Comparison of ENCODE assay signal across 9 cellular contexts in the genomic region with DNA sequence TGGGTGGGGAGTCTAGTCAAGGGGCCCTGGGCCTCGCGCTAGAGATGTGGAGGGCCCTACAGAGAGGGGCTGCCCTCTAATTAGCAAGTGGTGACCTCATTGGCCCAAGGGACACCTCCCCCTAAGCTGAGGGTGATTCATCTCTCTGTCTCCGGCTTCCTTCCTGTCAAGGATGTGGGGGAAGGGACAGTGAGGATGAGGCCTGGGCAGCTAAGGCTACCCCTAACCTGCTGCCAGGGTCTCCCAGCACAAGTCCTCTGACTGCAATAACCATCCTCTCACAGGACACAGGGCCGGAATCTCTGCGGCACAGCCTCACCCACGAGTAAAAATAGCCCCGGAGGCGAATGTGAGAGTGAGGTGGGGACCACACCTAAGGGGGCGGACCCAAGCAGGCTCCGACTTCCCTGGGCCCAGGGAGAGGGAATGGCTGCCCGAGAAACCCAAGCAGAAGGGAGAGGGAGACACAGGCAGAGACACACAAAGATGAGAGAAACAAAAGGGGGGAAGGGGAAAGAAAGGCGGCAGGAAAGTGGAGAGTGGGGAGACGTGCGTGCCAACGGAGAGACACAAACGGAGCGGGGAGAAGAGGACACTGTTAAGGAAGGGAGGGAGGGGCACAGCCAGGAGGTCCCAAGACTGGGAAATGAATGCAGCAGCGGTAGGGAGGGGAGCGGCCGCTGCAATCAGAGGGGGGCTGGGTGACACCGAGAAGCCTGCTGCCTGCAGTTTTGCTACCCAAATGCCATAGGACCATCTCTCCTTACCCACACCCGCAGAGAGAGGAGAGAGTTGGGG. TPM values are rescaled to one million over a fixed set of nuclear protein-coding genes. Genes with fewer than 3 reads are reported as not detected.
DNase-seq lines count a peak whose midpoint lies in the region; ATAC-seq, FAIRE-seq and TF ChIP-seq lines count a peak whose summit lies in the region.
"Had no signal": no experiment of that assay in that cellular context is flagged by ENCODE, and none has a peak within 500 bp of the region (broad histone marks: within the 10 kb centered on the region; RNA-seq: fewer than 3 reads in every experiment).

No MANE protein-coding gene starts in this region.

- peaks cover 44% of the 10 kb centered on the region for H4K20me1 ChIP-seq in astrocyte (ENCODE audit: insufficient read depth, low read length)

- H3K4me2 ChIP-seq in astrocyte (ENCODE audit: low read length): peak overlapping the region; percentile 93

- no peaks in the 10 kb centered on the region for H3K27me3 Mint-ChIP-seq in T-cell
- no peaks in the 10 kb centered on the region for H3K27me3 Mint-ChIP-seq in astrocyte (ENCODE audit: low read depth, unreplicated experiment)

- intact Hi-C loops in spleen (cut with DNase I; ENCODE audit: low total_unique reads): loop anchor here (10.0 kb wide), 2 partner anchors 60 to 90 kb away; a partner anchor contains a TSS

- peak overlapping the region; percentile 90 for H3K9ac ChIP-seq in astrocyte (ENCODE audit: low read length)
- peak overlapping the region; percentile 82 for H3K9ac ChIP-seq in iPS-15b (ENCODE audit: low read depth, low read length)

- DNase-seq in ELF-1 (ENCODE audit: low read depth, low spot score) (peak; percentile 75), HK-2 (ENCODE audit: unreplicated experiment) (peak; percentile 76), T-cell (peak in 11 of 34 experiments; percentile 28 to 52 (median 35)), astrocyte (ENCODE audit: low read depth) (peak; percentile 55), spleen (peak; percentile 86)

- peak in 1 of 3 donors; percentile 40 for TF ChIP-seq POLR2A in spleen (IDR thresholded peaks at IDR 0.05)

- 0 to 1% (median 0%) methylated on average over 20 to 22 of the region's 22 CpGs for WGBS in spleen, 5 donors

- H3K27me3 ChIP-seq in astrocyte (ENCODE audit: insufficient read depth, low read length): no peaks in the 10 kb centered on the region
- H3K27me3 ChIP-seq in iPS-15b (ENCODE audit: control insufficient read depth, insufficient read depth, low read length): no peaks in the 10 kb centered on the region
- no peaks in the 10 kb centered on the region for H3K27me3 ChIP-seq in spleen (replicated peaks in 1 of 7)

- POLR2A ChIA-PET in T-cell (lab: Charles Lee): no interaction called here

- H3K4me1 Mint-ChIP-seq in T-cell: peaks cover 72 to 81% (median 80%) of the 10 kb centered on the region in 3 donors
- H3K4me1 Mint-ChIP-seq in astrocyte (ENCODE audit: low read depth, unreplicated experiment): peaks cover 51% of the 10 kb centered on the region

- H3K9me3 Mint-ChIP-seq in T-cell (no peaks in the 10 kb centered on the region), astrocyte (ENCODE audit: unreplicated experiment) (no peaks in the 10 kb centered on the region)

- peaks cover 49% of the 10 kb centered on the region for H3K4me1 ChIP-seq in astrocyte (ENCODE audit: insufficient read depth, low read length)
- peaks cover 15% of the 10 kb centered on the region for H3K4me1 ChIP-seq in iPS-15b (ENCODE audit: control insufficient read depth, insufficient read depth, low read length)
- peaks cover 55 to 90% (median 83%) of the 10 kb centered on the region in 6 donors for H3K4me1 ChIP-seq in spleen

- H3K4me3 Mint-ChIP-seq in T-cell (peak overlapping the region; percentile 91 to 95 (median 92)), astrocyte (ENCODE audit: unreplicated experiment) (peak overlapping the region; percentile 99)

- ATAC-seq in T-cell (replicated peaks in 1 of 4) (peak in 3 of 4 experiments; percentile 36 to 51 (median 39)), HG02938 (IDR thresholded peaks at IDR 0.05; ENCODE audit: unreplicated experiment) (no peak), HG03280 (IDR thresholded peaks at IDR 0.05; ENCODE audit: unreplicated experiment) (no peak)

- CTCF ChIA-PET in T-cell (lab: Charles Lee): interaction anchor here in 1 of 2 donors (0.6 to 1.7 kb wide), 2 partner anchors 16 to 35 kb away, joined by 3 to 5 read pairs; no protein-coding TSS in a partner anchor

- H3K27ac ChIP-seq in astrocyte (ENCODE audit: low read depth, low read length): peak overlapping the region; percentile 81
- peak overlapping the region; percentile 81 to 99 (median 96) for H3K27ac ChIP-seq in spleen

- H3K9me3 ChIP-seq in astrocyte (ENCODE audit: insufficient read depth, low read depth, low read length) (no peaks in the 10 kb centered on the region), iPS-15b (ENCODE audit: control insufficient read depth, insufficient read depth, low read length) (no peaks in the 10 kb centered on the region), spleen (no peaks in the 10 kb centered on the region)

- TF ChIP-seq CTCF in astrocyte (IDR thresholded peaks at IDR 0.05; ENCODE audit: insufficient read depth, low read depth, low read length): no peak
- TF ChIP-seq CTCF in spleen (IDR thresholded peaks at IDR 0.05 in 8 of 11, conservative IDR thresholded peaks at IDR 0.05 in 3 of 11): no peak

- peaks cover 46% of the 10 kb centered on the region for H3K79me2 ChIP-seq in astrocyte (ENCODE audit: insufficient read depth, low read length)

- H3K4me3 ChIP-seq in astrocyte (ENCODE audit: insufficient read depth, low read depth, low read length): peak overlapping the region; percentile 88
- H3K4me3 ChIP-seq in iPS-15b (ENCODE audit: low read depth, low read length): peak overlapping the region; percentile 98
- peak overlapping the region; percentile 80 to 95 (median 88) for H3K4me3 ChIP-seq in spleen

- peak overlapping the region; percentile 95 to 97 for H3K27ac Mint-ChIP-seq in T-cell
- H3K27ac Mint-ChIP-seq in astrocyte (ENCODE audit: unreplicated experiment): peak overlapping the region; percentile 99

- H3K36me3 Mint-ChIP-seq in T-cell (peaks cover 19% of the 10 kb centered on the region), astrocyte (ENCODE audit: low read depth, unreplicated experiment) (peaks cover 16% of the 10 kb centered on the region)

- no peak for FAIRE-seq in astrocyte (lab: Jason Lieb, UNC)

- peaks cover 32% of the 10 kb centered on the region for H3K36me3 ChIP-seq in astrocyte (ENCODE audit: insufficient read depth, low read length)
- peaks cover 15% of the 10 kb centered on the region for H3K36me3 ChIP-seq in iPS-15b (ENCODE audit: control insufficient read depth, insufficient read depth, low read length)
- peaks cover 7 to 43% (median 38%) of the 10 kb centered on the region in 6 donors for H3K36me3 ChIP-seq in spleen

- H2AFZ ChIP-seq in astrocyte (ENCODE audit: low read depth, low read length): no peak overlapping the region

RNA-seq across cellular contexts. Expression of a gene that starts 1.4 kb away (rescaled TPM):
- 100 to 1,000 TPM in 4 of 5 donors, 10 to 100 TPM in 1; 89.5 to 146 (median 112) TPM for total RNA-seq in T-cell
- total RNA-seq in astrocyte: 484 and 518 TPM in 2 replicates
- total RNA-seq in spleen: 100 to 1,000 TPM; 296 to 392 (median 326) TPM
- 100 to 1,000 TPM; 321 to 447 (median 388) TPM for polyA plus RNA-seq in spleen

RNA-seq across cellular contexts. Expression of a gene that starts 4.9 kb away (rescaled TPM):
- total RNA-seq in T-cell (10 to 100 TPM; 13.7 to 22.4 (median 14.4) TPM), astrocyte (5.7 and 6.8 TPM in 2 replicates), spleen (10 to 100 TPM; 20.2 to 35.2 (median 27.6) TPM)
- polyA plus RNA-seq in spleen: 10 to 100 TPM; 11.2 to 26.7 (median 23.1) TPM

RNA-seq across cellular contexts. Expression of a gene that starts 5.8 kb away (rescaled TPM):
- 10 to 100 TPM in 4 of 5 donors, 1 to 10 TPM in 1; 9.0 to 13.2 (median 11.5) TPM for total RNA-seq in T-cell
- total RNA-seq in astrocyte: 62.5 and 72.4 TPM in 2 replicates
- total RNA-seq in spleen: 100 to 1,000 TPM in 1 of 7 donors, 10 to 100 TPM in 6; 63.0 to 116 (median 72.3) TPM
- 10 to 100 TPM; 67.1 to 84.7 (median 81.0) TPM for polyA plus RNA-seq in spleen

RNA-seq across cellular contexts. Expression of a gene that starts 11.7 kb away (rescaled TPM):
- total RNA-seq in T-cell (1 to 10 TPM in 1 of 5 donors, under 1 TPM in 4; 0.26 to 2.6 (median 0.30) TPM), astrocyte (not detected in 2 replicates), spleen (10 to 100 TPM in 4 of 7 donors, 1 to 10 TPM in 3; 7.9 to 15.1 (median 10.6) TPM)
- under 1 TPM; 0.46 to 0.61 (median 0.48) TPM for polyA plus RNA-seq in spleen
- total RNA-seq: dermis microvascular lymphatic vessel endothelial cell had no signal

RNA-seq across cellular contexts. Expression of a gene that starts 13.4 kb away (rescaled TPM):
- not detected for total RNA-seq in T-cell
- total RNA-seq in astrocyte: 0.41 and 0.66 TPM in 2 replicates
- under 1 TPM in 2 of 7 donors, not detected in 5; 0.49 to 0.77 TPM for total RNA-seq in spleen
- not detected for polyA plus RNA-seq in spleen
- total RNA-seq: dermis microvascular lymphatic vessel endothelial cell had no signal

Comparison
In these comparisons a context has a peak if more than half of its experiments do, and no peak if none do; other contexts are left out.
1. ATAC-seq: peak in T-cell (3 of 4); none in HG02938 (single experiment) and HG03280 (single experiment).
2. Peak in every context shown above with its lines, with median percentiles within 50 percentile points of each other: H3K4me3 ChIP-seq.